32 cellular contexts compared by ENCODE assay signal in genomic region chr16:57991551-57992059, GRCh38. TPM values are rescaled to one million over a fixed set of nuclear protein-coding genes. Genes with fewer than 3 reads are reported as not detected.
"Had no signal": no experiment of that assay in that cellular context is flagged by ENCODE, and none has a peak within 500 bp of the region (broad histone marks: within the 10 kb centered on the region; RNA-seq: fewer than 3 reads in every experiment).

No MANE protein-coding gene starts in this region.

- H3K27ac ChIP-seq: colonic mucosa, dorsolateral prefrontal cortex, gastrocnemius medialis, neural progenitor cell, tibial artery, uterus had no signal

- H3K4me1 ChIP-seq: colonic mucosa, gastrocnemius medialis, neural progenitor cell, uterus had no signal

- H3K36me3 ChIP-seq: breast epithelium, colonic mucosa, neural progenitor cell, uterus had no signal

- H3K27me3 ChIP-seq: breast epithelium, colonic mucosa, dorsolateral prefrontal cortex, esophagus squamous epithelium, gastrocnemius medialis, tibial artery, uterus had no signal

- H3K27ac Mint-ChIP-seq: activated B cell treated with CpG ODN at 0.5 μM for 24 hours; activated CD4-positive, alpha-beta T cell treated with anti-CD3 and anti-CD28 coated beads for 36 hours; activated naive CD4-positive, alpha-beta T cell treated with anti-CD3 and anti-CD28 coated beads for 36 hours; activated naive CD8-positive, alpha-beta T cell treated with anti-CD3 and anti-CD28 coated beads, Interleukin-2, amount 10 ng/mL, durations not matched to agents 7 days and 5 days; memory B cell; progenitor cell of endocrine pancreas; stimulated activated naive CD8-positive, alpha-beta T cell treated with anti-CD3 and anti-CD28 coated beads, Interleukin-15, Interleukin-2, amounts not matched to agents 100 ng/mL and 50 ng/mL, for 24 hours; T-helper 1 cell treated with Interleukin-12 subunit alpha and Interleukin-12 subunit beta and Interleukin-4 antibody, amounts not matched to agents 30 μg/mL and 1 μg/mL, for 36 hours had no signal

- H3K9me3 Mint-ChIP-seq: activated B cell treated with CpG ODN at 0.5 μM for 24 hours; activated naive CD4-positive, alpha-beta T cell treated with anti-CD3 and anti-CD28 coated beads for 36 hours; activated naive CD8-positive, alpha-beta T cell treated with anti-CD3 and anti-CD28 coated beads, Interleukin-2, amount 10 ng/mL, durations not matched to agents 7 days and 5 days; activated T-cell treated with anti-CD3 and anti-CD28 coated beads, Interleukin-2, amount 50 U/mL, for 24 hours; activated T-helper 17 cell treated with anti-CD3 and anti-CD28 coated beads, Interleukin-2, amount 50 U/mL, for 72 hours; central memory CD8-positive, alpha-beta T cell; memory B cell; neural progenitor cell; stimulated activated naive CD8-positive, alpha-beta T cell treated with anti-CD3 and anti-CD28 coated beads, Interleukin-15, Interleukin-2, amounts not matched to agents 100 ng/mL and 50 ng/mL, for 24 hours; T-helper 1 cell treated with Interleukin-12 subunit alpha and Interleukin-12 subunit beta and Interleukin-4 antibody, amounts not matched to agents 30 μg/mL and 1 μg/mL, for 36 hours had no signal

- H3K4me3 Mint-ChIP-seq: activated B cell treated with CpG ODN at 0.5 μM for 24 hours; activated CD4-positive, alpha-beta T cell treated with anti-CD3 and anti-CD28 coated beads for 36 hours; activated naive CD4-positive, alpha-beta T cell treated with anti-CD3 and anti-CD28 coated beads for 36 hours; activated naive CD8-positive, alpha-beta T cell treated with anti-CD3 and anti-CD28 coated beads, Interleukin-2, amount 10 ng/mL, durations not matched to agents 7 days and 5 days; activated T-cell treated with anti-CD3 and anti-CD28 coated beads, Interleukin-2, amount 50 U/mL, for 24 hours; activated T-helper 17 cell treated with anti-CD3 and anti-CD28 coated beads, Interleukin-2, amount 50 U/mL, for 72 hours; central memory CD8-positive, alpha-beta T cell; memory B cell; stimulated activated naive CD8-positive, alpha-beta T cell treated with anti-CD3 and anti-CD28 coated beads, Interleukin-15, Interleukin-2, amounts not matched to agents 100 ng/mL and 50 ng/mL, for 24 hours; T-helper 1 cell treated with Interleukin-12 subunit alpha and Interleukin-12 subunit beta and Interleukin-4 antibody, amounts not matched to agents 30 μg/mL and 1 μg/mL, for 36 hours had no signal

- H3K27me3 Mint-ChIP-seq: activated B cell treated with CpG ODN at 0.5 μM for 24 hours; activated CD4-positive, alpha-beta T cell treated with anti-CD3 and anti-CD28 coated beads for 36 hours; activated T-cell treated with anti-CD3 and anti-CD28 coated beads, Interleukin-2, amount 50 U/mL, for 24 hours; activated T-helper 17 cell treated with anti-CD3 and anti-CD28 coated beads, Interleukin-2, amount 50 U/mL, for 72 hours; central memory CD8-positive, alpha-beta T cell; memory B cell; stimulated activated naive CD8-positive, alpha-beta T cell treated with anti-CD3 and anti-CD28 coated beads, Interleukin-15, Interleukin-2, amounts not matched to agents 100 ng/mL and 50 ng/mL, for 24 hours had no signal

- H3K4me3 ChIP-seq: breast epithelium, colonic mucosa, dorsolateral prefrontal cortex, esophagus squamous epithelium, gastrocnemius medialis, mucosa of descending colon, neural progenitor cell, tibial artery, uterus had no signal

- H3K9me3 ChIP-seq: breast epithelium, colonic mucosa, esophagus squamous epithelium, gastrocnemius medialis, mucosa of descending colon, tibial artery, uterus had no signal

- DNase-seq: activated B cell treated with CpG ODN at 0.5 μM for 24 hours; activated CD4-positive, alpha-beta T cell treated with anti-CD3 and anti-CD28 coated beads for 36 hours; activated CD4-positive, alpha-beta T cell treated with anti-CD3 and anti-CD28 coated beads, Interleukin-2, amount 50 U/mL, for 4 hours; activated CD8-positive, alpha-beta memory T cell treated with anti-CD3 and anti-CD28 coated beads for 24 hours; activated CD8-positive, alpha-beta memory T cell treated with anti-CD3 and anti-CD28 coated beads, Interleukin-2, amount 50 U/mL, for 4 hours; activated naive CD4-positive, alpha-beta T cell treated with anti-CD3 and anti-CD28 coated beads for 36 hours; activated naive CD8-positive, alpha-beta T cell treated with anti-CD3 and anti-CD28 coated beads, Interleukin-2, amount 10 ng/mL, durations not matched to agents 7 days and 5 days; activated T-cell treated with anti-CD3 and anti-CD28 coated beads, Interleukin-2, amount 50 U/mL, for 24 hours; amniotic stem cell; colonic mucosa; dorsolateral prefrontal cortex; esophagus squamous epithelium; head of caudate nucleus; hypothalamus; mucosa of descending colon; retina; stimulated activated CD4-positive, alpha-beta T cell treated with anti-CD3 and anti-CD28 coated beads, Interleukin-4, amount 100 ng/mL, for 24 hours; substantia nigra; T1000; tibial artery; uterus had no signal

- ATAC-seq: activated CD4-positive, alpha-beta T cell treated with anti-CD3 and anti-CD28 coated beads for 36 hours; activated T-helper 17 cell treated with anti-CD3 and anti-CD28 coated beads, Interleukin-2, amount 50 U/mL, for 72 hours; gastrocnemius medialis; mucosa of descending colon had no signal

RNA-seq across cellular contexts. Expression of gene CNGB1, which starts 20.7 kb away (rescaled TPM):
- total RNA-seq: activated B cell treated with CpG ODN at 0.5 μM for 24 hours; activated CD4-positive, alpha-beta T cell treated with anti-CD3 and anti-CD28 coated beads for 36 hours; activated naive CD4-positive, alpha-beta T cell treated with anti-CD3 and anti-CD28 coated beads for 36 hours; activated naive CD8-positive, alpha-beta T cell treated with anti-CD3 and anti-CD28 coated beads, Interleukin-2, amount 10 ng/mL, durations not matched to agents 7 days and 5 days; activated T-helper 17 cell treated with anti-CD3 and anti-CD28 coated beads, Interleukin-2, amount 50 U/mL, for 72 hours; breast epithelium; gastrocnemius medialis; osteocyte; progenitor cell of endocrine pancreas; uterus had no signal
- polyA plus RNA-seq: liver had no signal
